In the genomic region with DNA sequence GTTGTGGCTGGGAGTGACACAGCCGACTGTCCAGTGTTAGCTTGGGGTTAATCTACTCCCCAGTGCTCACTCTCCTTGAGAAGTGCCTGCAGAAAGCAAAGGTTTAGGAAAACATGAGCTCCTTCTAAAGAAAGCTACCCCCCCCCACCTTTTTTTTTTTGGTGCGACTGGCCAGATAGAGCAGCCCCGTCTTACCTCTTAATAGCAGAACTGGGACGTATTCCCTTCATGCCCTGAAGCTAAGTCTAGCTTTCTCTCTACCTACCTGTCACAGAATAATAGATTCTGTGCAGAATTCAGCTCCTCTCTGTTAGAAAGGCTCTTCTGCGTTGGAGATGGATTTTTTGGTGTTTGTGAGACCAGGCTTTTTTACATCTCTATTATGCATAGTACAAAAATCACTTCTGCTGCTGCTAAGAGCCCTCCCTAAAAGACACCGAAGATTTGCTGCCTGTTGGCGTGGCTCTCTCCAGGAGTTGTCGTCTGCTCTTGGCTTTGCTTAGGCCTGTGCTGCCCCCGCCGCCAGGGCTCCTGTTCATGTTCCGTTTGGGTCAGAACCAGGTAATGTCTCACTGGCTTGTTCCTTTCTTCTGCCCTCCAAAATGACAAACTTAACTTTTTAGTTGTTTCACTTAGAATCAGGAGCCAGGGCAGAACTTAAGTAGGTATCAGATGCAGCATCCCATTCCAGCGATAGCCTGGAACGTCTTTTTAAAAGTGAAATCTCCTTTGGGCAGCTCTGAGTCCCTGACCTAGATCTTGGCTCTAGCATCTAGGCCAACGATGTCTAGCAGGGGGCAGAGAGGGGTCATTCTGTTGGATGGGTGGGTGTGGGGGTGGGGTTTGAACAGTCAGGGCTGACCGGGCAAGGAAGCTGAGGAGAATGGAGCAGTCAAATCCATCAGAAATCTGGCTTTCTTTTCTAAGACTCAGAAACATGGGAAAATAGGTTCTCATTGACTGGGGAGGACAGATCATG, we compare ENCODE assay signal across 8 cellular contexts. TPM values are rescaled to one million over a fixed set of nuclear protein-coding genes. Genes with fewer than 3 reads are reported as not detected.
DNase-seq lines count a peak whose midpoint lies in the region; ATAC-seq and TF ChIP-seq lines count a peak whose summit lies in the region.

No MANE protein-coding gene starts in this region.

- H3K9ac ChIP-seq in NT2/D1 (ENCODE audit: insufficient read length, low read depth) = peak overlapping the region; percentile 91

- ATAC-seq in GM18498 (IDR thresholded peaks at IDR 0.05; ENCODE audit: unreplicated experiment) = no peak
- no peak for ATAC-seq in HG03045 (IDR thresholded peaks at IDR 0.05; ENCODE audit: unreplicated experiment)
- no peak for ATAC-seq in mucosa of descending colon

- TF ChIP-seq CTCF in CD14-positive monocyte (IDR thresholded peaks at IDR 0.05) = no peak
- TF ChIP-seq CTCF in epithelial cell of esophagus (IDR thresholded peaks at IDR 0.05; ENCODE audit: insufficient read depth, low read depth, low read length, missing control alignments) = no peak
- TF ChIP-seq CTCF in neural crest cell (conservative IDR thresholded peaks at IDR 0.05) = no peak
- no peak for TF ChIP-seq CTCF in mucosa of descending colon (IDR thresholded peaks at IDR 0.05)

- intact Hi-C loops in CD14-positive monocyte (cut with micrococcal nuclease) (loop anchor here in 1 of 2 donors (10.0 kb wide), 1 partner anchor 59 kb away; no protein-coding TSS in a partner anchor), mucosa of descending colon (cut with DNase I, micrococcal nuclease) (loop anchor here (10.0 kb wide), 3 partner anchors 59 to 119 kb away; no protein-coding TSS in a partner anchor)

- H3K27me3 ChIP-seq in NT2/D1 (ENCODE audit: insufficient read depth, insufficient read length) = no peaks in the 10 kb centered on the region

- H3K27ac Mint-ChIP-seq in CD14-positive monocyte = peak overlapping the region in 5 of 7 donors; percentile 45 to 87 (median 83)
- H3K27ac Mint-ChIP-seq in neural crest cell (ENCODE audit: unreplicated experiment) = peak overlapping the region; percentile 19

- DNase-seq in CD14-positive monocyte (ENCODE audit: low spot score) (no peak), NT2/D1 (ENCODE audit: low read depth, low spot score) (no peak), epithelial cell of esophagus (ENCODE audit: low read depth) (no peak), neural crest cell (ENCODE audit: low read depth, low spot score) (no peak), mucosa of descending colon (no peak)
- DNase-seq in stimulated activated CD4-positive, alpha-beta T cell treated with anti-CD3 and anti-CD28 coated beads, Interleukin-4, amount 100 ng/mL, for 4 hours = no peak

- H3K9me3 ChIP-seq in NT2/D1 (ENCODE audit: insufficient read depth, low read length) (no peaks in the 10 kb centered on the region), mucosa of descending colon (no peaks in the 10 kb centered on the region)

- H3K36me3 Mint-ChIP-seq in CD14-positive monocyte (peaks cover 0 to 7% of the 10 kb centered on the region in 2 donors), neural crest cell (ENCODE audit: low read depth) (no peaks in the 10 kb centered on the region)

- H3K4me3 ChIP-seq in NT2/D1 (ENCODE audit: insufficient read length, low read depth) (peak overlapping the region; percentile 84), epithelial cell of esophagus (ENCODE audit: low read length) (peak overlapping the region; percentile 88), mucosa of descending colon (no peak overlapping the region)

- H3K9me3 Mint-ChIP-seq in CD14-positive monocyte (no peaks in the 10 kb centered on the region), neural crest cell (no peaks in the 10 kb centered on the region)

- peak overlapping the region; percentile 91 to 92 for H3K4me3 Mint-ChIP-seq in CD14-positive monocyte
- H3K4me3 Mint-ChIP-seq in neural crest cell = peak overlapping the region; percentile 91

- peaks cover 20% of the 10 kb centered on the region for H3K36me3 ChIP-seq in NT2/D1 (ENCODE audit: insufficient read depth, insufficient read length, low read length)
- H3K36me3 ChIP-seq in mucosa of descending colon (ENCODE audit: low read depth) = no peaks in the 10 kb centered on the region

- peaks cover 0 to 8% (median 2%) of the 10 kb centered on the region in 3 donors for H3K27me3 Mint-ChIP-seq in CD14-positive monocyte (ENCODE audit: low read depth in 3 of 3)
- peaks cover 5% of the 10 kb centered on the region for H3K27me3 Mint-ChIP-seq in neural crest cell (ENCODE audit: low read depth)

- H3K4me1 Mint-ChIP-seq in CD14-positive monocyte = peaks cover 44% of the 10 kb centered on the region
- peaks cover 60% of the 10 kb centered on the region for H3K4me1 Mint-ChIP-seq in neural crest cell

- H3K4me1 ChIP-seq in NT2/D1 (ENCODE audit: insufficient read depth, insufficient read length) (no peaks in the 10 kb centered on the region), mucosa of descending colon (ENCODE audit: low read depth) (peaks cover 47% of the 10 kb centered on the region)

RNA-seq across cellular contexts. Expression of gene TRIO, which starts 2.5 kb away (rescaled TPM):
- 1 to 10 TPM; 1.7 to 2.1 TPM for polyA plus RNA-seq in CD14-positive monocyte
- 124 and 134 TPM in 2 replicates for total RNA-seq in neural crest cell
- 100 to 1,000 TPM; 164 to 231 (median 168) TPM for total RNA-seq in mucosa of descending colon
